In the genomic region with DNA sequence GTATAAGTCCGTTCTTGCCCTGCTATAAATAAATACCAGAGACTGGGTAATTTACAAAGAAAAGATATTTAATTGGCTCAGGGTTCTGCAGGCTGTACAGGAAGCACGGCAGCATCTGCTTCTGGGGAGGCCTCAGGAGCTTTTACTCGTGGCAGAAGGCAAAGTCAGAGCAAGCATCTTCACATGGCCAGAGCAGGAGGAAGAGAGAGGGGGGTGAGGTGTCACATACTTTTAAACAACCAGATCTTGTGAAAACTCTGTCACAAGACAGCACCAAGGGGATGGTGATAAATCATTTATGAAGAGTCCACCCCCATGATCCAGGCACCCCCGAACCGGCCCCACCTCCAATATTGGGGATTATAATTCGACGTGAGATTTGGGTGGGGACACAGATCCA, we compare ENCODE assay signal across 16 cellular contexts.
DNase-seq lines count a peak whose midpoint lies in the region; ATAC-seq and TF ChIP-seq lines count a peak whose summit lies in the region.
"Had no signal": no experiment of that assay in that cellular context is flagged by ENCODE, and none has a peak within 500 bp of the region (broad histone marks: within the 10 kb centered on the region; RNA-seq: fewer than 3 reads in every experiment).

No MANE protein-coding gene starts in this region.

- peak overlapping the region; percentile 62 for H3K27ac ChIP-seq in cardiac muscle cell
- H3K27ac ChIP-seq in OCI-LY7 (ENCODE audit: low read depth, low read length, poor library complexity, severe bottlenecking): peak overlapping the region; percentile 87
- H3K27ac ChIP-seq in tibial artery: peak overlapping the region; percentile 40 to 49
- H3K27ac ChIP-seq: BLaER1 treated with 17β-estradiol and CSF1 and Interleukin-3, amounts not matched to agents 10 nM and 100 nM had no signal

- H3K27me3 ChIP-seq in cardiac muscle cell (no peaks in the 10 kb centered on the region), tibial artery (no peaks in the 10 kb centered on the region)
- H3K27me3 ChIP-seq: BLaER1 treated with 17β-estradiol and CSF1 and Interleukin-3, amounts not matched to agents 10 nM and 100 nM had no signal

- H3K4me1 Mint-ChIP-seq in mesothelial cell of epicardium: peaks cover 25% of the 10 kb centered on the region
- peaks cover 3% of the 10 kb centered on the region for H3K4me1 Mint-ChIP-seq in activated CD8-positive, alpha-beta memory T cell treated with anti-CD3 and anti-CD28 coated beads, Interleukin-2, amount 10 ng/mL, durations not matched to agents 7 days and 5 days
- H3K4me1 Mint-ChIP-seq: GM23338 had no signal

- ATAC-seq in left cardiac atrium: no peak
- no peak for ATAC-seq in HG02571 (IDR thresholded peaks at IDR 0.05; ENCODE audit: unreplicated experiment)
- ATAC-seq in activated CD8-positive, alpha-beta memory T cell treated with anti-CD3 and anti-CD28 coated beads, Interleukin-2, amount 10 ng/mL, durations not matched to agents 7 days and 5 days: no peak
- no peak for ATAC-seq in GM21529 (IDR thresholded peaks at IDR 0.05; ENCODE audit: unreplicated experiment)
- ATAC-seq: CD8-positive, alpha-beta T cell; GM23338 had no signal

- no peaks in the 10 kb centered on the region for H3K27me3 Mint-ChIP-seq in mesothelial cell of epicardium (ENCODE audit: low read depth)
- H3K27me3 Mint-ChIP-seq in activated CD8-positive, alpha-beta memory T cell treated with anti-CD3 and anti-CD28 coated beads, Interleukin-2, amount 10 ng/mL, durations not matched to agents 7 days and 5 days: peaks cover 17% of the 10 kb centered on the region

- H3K36me3 ChIP-seq in cardiac muscle cell (peaks cover 5% of the 10 kb centered on the region), OCI-LY7 (ENCODE audit: insufficient read depth, low read length) (peaks cover 34% of the 10 kb centered on the region), tibial artery (no peaks in the 10 kb centered on the region)
- H3K36me3 ChIP-seq: BLaER1 treated with 17β-estradiol and CSF1 and Interleukin-3, amounts not matched to agents 10 nM and 100 nM had no signal

- BruUV-seq in OCI-LY7 (replicated peaks; lab: Mats Ljungman, UMichigan): no TSS peak

- H3K4me2 ChIP-seq in OCI-LY7 (ENCODE audit: low read length): peak overlapping the region; percentile 62
- H3K4me2 ChIP-seq: BLaER1 treated with 17β-estradiol and CSF1 and Interleukin-3, amounts not matched to agents 10 nM and 100 nM; GM23338 had no signal

- H3K9me2 ChIP-seq in OCI-LY7 (ENCODE audit: insufficient read depth, low read length): no peaks in the 10 kb centered on the region

- H4K20me1 ChIP-seq in OCI-LY7 (ENCODE audit: insufficient read depth, low read length): no peaks in the 10 kb centered on the region
- H4K20me1 ChIP-seq: BLaER1 treated with 17β-estradiol and CSF1 and Interleukin-3, amounts not matched to agents 10 nM and 100 nM had no signal

- no peaks in the 10 kb centered on the region for H3K4me1 ChIP-seq in cardiac muscle cell (ENCODE audit: low read depth)
- H3K4me1 ChIP-seq in OCI-LY7 (ENCODE audit: insufficient read depth, low read length, poor library complexity, severe bottlenecking): peaks cover 96% of the 10 kb centered on the region
- peaks cover 0 to 64% (median 5%) of the 10 kb centered on the region in 4 donors for H3K4me1 ChIP-seq in tibial artery

- H3K79me2 ChIP-seq in OCI-LY7 (ENCODE audit: insufficient read depth, low read depth, low read length): peaks cover 56% of the 10 kb centered on the region; the same call in 1 of the 2 replicates

- H3K4me3 ChIP-seq in cardiac muscle cell: no peak overlapping the region
- peak overlapping the region; percentile 44 for H3K4me3 ChIP-seq in OCI-LY7 (ENCODE audit: low read depth, low read length, poor library complexity, severe bottlenecking)
- no peak overlapping the region for H3K4me3 ChIP-seq in tibial artery
- H3K4me3 ChIP-seq: BLaER1 treated with 17β-estradiol and CSF1 and Interleukin-3, amounts not matched to agents 10 nM and 100 nM; GM23338 had no signal

- H2AFZ ChIP-seq in OCI-LY7 (ENCODE audit: low read length): peak overlapping the region; percentile 10; the same call in 1 of the 2 replicates
- H2AFZ ChIP-seq: GM23338 had no signal

- H3K9me3 ChIP-seq in cardiac muscle cell (ENCODE audit: low read depth) (no peaks in the 10 kb centered on the region), OCI-LY7 (ENCODE audit: low read length) (peaks cover 14% of the 10 kb centered on the region; the same call in 1 of the 2 replicates), tibial artery (no peaks in the 10 kb centered on the region)

- TF ChIP-seq CTCF in cardiac muscle cell (IDR thresholded peaks at IDR 0.05; ENCODE audit: low read depth, low read length) (no peak), OCI-LY7 (conservative IDR thresholded peaks at IDR 0.05; ENCODE audit: low read length) (no peak), mesothelial cell of epicardium (IDR thresholded peaks at IDR 0.05; ENCODE audit: unreplicated experiment) (no peak), tibial artery (IDR thresholded peaks at IDR 0.05) (no peak)

- CTCF ChIA-PET in OCI-LY7 (lab: Charles Lee; ENCODE audit: unreplicated experiment): interaction anchor here (1.3 kb wide), 1 partner anchor 15 kb away, joined by 3 read pairs; no protein-coding TSS in a partner anchor
- CTCF ChIA-PET in activated CD8-positive, alpha-beta memory T cell treated with anti-CD3 and anti-CD28 coated beads, Interleukin-2, amount 10 ng/mL, durations not matched to agents 7 days and 5 days (lab: Charles Lee): no interaction called here

- intact Hi-C loops in left cardiac atrium (cut with DNase I): no loop called here
- intact Hi-C loops in OCI-LY7 (cut with micrococcal nuclease; ENCODE audit: unreplicated experiment): no loop called here
- intact Hi-C loops in tibial artery (cut with DNase I; ENCODE audit: low total_unique reads): loop anchor here (10.0 kb wide), 1 partner anchor 137 kb away; no protein-coding TSS in a partner anchor

- no peak overlapping the region for H3K4me3 Mint-ChIP-seq in mesothelial cell of epicardium
- no peak overlapping the region for H3K4me3 Mint-ChIP-seq in activated CD8-positive, alpha-beta memory T cell treated with anti-CD3 and anti-CD28 coated beads, Interleukin-2, amount 10 ng/mL, durations not matched to agents 7 days and 5 days
- H3K4me3 Mint-ChIP-seq: CD8-positive, alpha-beta T cell; GM23338 had no signal

- no peaks in the 10 kb centered on the region for H3K36me3 Mint-ChIP-seq in mesothelial cell of epicardium
- no peaks in the 10 kb centered on the region for H3K36me3 Mint-ChIP-seq in activated CD8-positive, alpha-beta memory T cell treated with anti-CD3 and anti-CD28 coated beads, Interleukin-2, amount 10 ng/mL, durations not matched to agents 7 days and 5 days
- H3K36me3 Mint-ChIP-seq: CD8-positive, alpha-beta T cell had no signal

- DNase-seq in cardiac muscle cell (ENCODE audit: low read depth in 1 of 2, low spot score in 1 of 2) (no peak), left cardiac atrium (no peak), OCI-LY7 (ENCODE audit: low spot score) (peak; percentile 68), mesothelial cell of epicardium (ENCODE audit: low spot score in 2 of 2, unreplicated experiment in 2 of 2) (no peak), tibial artery (no peak)
- no peak for DNase-seq in activated CD8-positive, alpha-beta memory T cell treated with anti-CD3 and anti-CD28 coated beads, Interleukin-2, amount 10 ng/mL, durations not matched to agents 7 days and 5 days
- DNase-seq: 8988T; CD8-positive, alpha-beta T cell; DMS 273 treated with DMSO at 0.1 percent for 48 hours; DMS53; DND-41; HCEC 1CT had no signal

- POLR2A ChIA-PET in OCI-LY7 (lab: Charles Lee): interaction anchor here (0.6 to 10.6 kb wide), 6 partner anchors 9 to 533 kb away, joined by 3 to 181 read pairs (median 5); no protein-coding TSS in a partner anchor

- peak overlapping the region; percentile 55 for H3K27ac Mint-ChIP-seq in mesothelial cell of epicardium
- no peak overlapping the region for H3K27ac Mint-ChIP-seq in activated CD8-positive, alpha-beta memory T cell treated with anti-CD3 and anti-CD28 coated beads, Interleukin-2, amount 10 ng/mL, durations not matched to agents 7 days and 5 days
- H3K27ac Mint-ChIP-seq: CD8-positive, alpha-beta T cell; GM23338 had no signal

- H3K9me3 Mint-ChIP-seq in mesothelial cell of epicardium: no peaks in the 10 kb centered on the region
- no peaks in the 10 kb centered on the region for H3K9me3 Mint-ChIP-seq in activated CD8-positive, alpha-beta memory T cell treated with anti-CD3 and anti-CD28 coated beads, Interleukin-2, amount 10 ng/mL, durations not matched to agents 7 days and 5 days (ENCODE audit: low read depth)
- H3K9me3 Mint-ChIP-seq: CD8-positive, alpha-beta T cell; GM23338 had no signal
